11 cellular contexts compared by ENCODE assay signal in the genomic region with DNA sequence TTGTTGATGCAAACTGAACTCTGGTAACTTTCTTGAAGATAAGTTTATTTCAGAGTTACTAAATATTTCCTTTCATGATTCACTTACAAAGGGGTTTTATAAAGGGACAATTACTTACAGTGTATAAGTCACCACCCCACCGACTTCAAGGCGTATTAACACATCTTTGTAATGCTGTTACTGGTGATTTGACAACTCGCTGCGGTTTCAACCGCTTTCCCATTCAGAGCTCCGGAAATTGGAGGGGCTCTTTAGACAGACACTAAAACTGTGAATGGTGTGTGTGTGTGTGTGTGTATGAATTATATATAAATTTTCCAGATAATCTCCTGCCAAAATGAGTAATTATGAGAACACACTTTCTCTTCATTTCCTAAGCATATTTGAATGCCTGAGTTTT. TPM values are rescaled to one million over a fixed set of nuclear protein-coding genes. Genes with fewer than 3 reads are reported as not detected.
A peak's percentile ranks its signal among the peaks of the same experiment; 100 is the strongest.
DNase-seq lines count a peak whose midpoint lies in the region; ATAC-seq and TF ChIP-seq lines count a peak whose summit lies in the region.
"Had no signal": no experiment of that assay in that cellular context is flagged by ENCODE, and none has a peak within 500 bp of the region (broad histone marks: within the 10 kb centered on the region; RNA-seq: fewer than 3 reads in every experiment).

No MANE protein-coding gene starts in this region.

- H3K4me1 Mint-ChIP-seq in CD14-positive monocyte = peaks cover 53% of the 10 kb centered on the region
- peaks cover 8% of the 10 kb centered on the region for H3K4me1 Mint-ChIP-seq in activated CD4-positive, alpha-beta memory T cell treated with anti-CD3 and anti-CD28 coated beads for 36 hours (ENCODE audit: low read depth)

- no peak overlapping the region for H3K4me2 ChIP-seq in smooth muscle cell

- peaks cover 0 to 1% (median 0%) of the 10 kb centered on the region in 3 donors for H3K27me3 Mint-ChIP-seq in CD14-positive monocyte (ENCODE audit: low read depth in 3 of 3)
- peaks cover 2% of the 10 kb centered on the region for H3K27me3 Mint-ChIP-seq in activated CD4-positive, alpha-beta memory T cell treated with anti-CD3 and anti-CD28 coated beads for 36 hours
- H3K27me3 Mint-ChIP-seq: dendritic cell treated with granulocyte-macrophage colony-stimulating factor and Interleukin-4, amounts not matched to agents 40 ng/mL and 50 ng/mL, for 4 days had no signal

- peak overlapping the region in 6 of 7 donors; percentile 13 to 83 (median 64) for H3K27ac Mint-ChIP-seq in CD14-positive monocyte
- no peak overlapping the region for H3K27ac Mint-ChIP-seq in activated CD4-positive, alpha-beta memory T cell treated with anti-CD3 and anti-CD28 coated beads for 36 hours
- H3K27ac Mint-ChIP-seq: dendritic cell treated with granulocyte-macrophage colony-stimulating factor and Interleukin-4, amounts not matched to agents 40 ng/mL and 50 ng/mL, for 4 days; naive thymus-derived CD8-positive, alpha-beta T cell had no signal

- H3K4me3 ChIP-seq in smooth muscle cell = no peak overlapping the region

- WGBS in smooth muscle cell (ENCODE audit: low lambda C conversion rate) = 82% methylated on average over 6 of the region's 6 CpGs

- H3K9ac ChIP-seq in smooth muscle cell (ENCODE audit: low read depth) = no peak overlapping the region

- no peaks in the 10 kb centered on the region for H4K20me1 ChIP-seq in smooth muscle cell (ENCODE audit: low read depth)

- intact Hi-C loops in CD14-positive monocyte (cut with micrococcal nuclease) = loop anchor here (5.0 kb wide), 3 partner anchors 33 to 443 kb away; a partner anchor contains a TSS
- intact Hi-C loops in activated CD4-positive, alpha-beta memory T cell treated with anti-CD3 and anti-CD28 coated beads for 36 hours (cut with micrococcal nuclease) = loop anchor here (1.0 to 5.0 kb wide), 4 partner anchors 37 to 444 kb away; a partner anchor contains a TSS

- H3K36me3 Mint-ChIP-seq in CD14-positive monocyte = peaks cover 0 to 4% of the 10 kb centered on the region in 2 donors
- H3K36me3 Mint-ChIP-seq in activated CD4-positive, alpha-beta memory T cell treated with anti-CD3 and anti-CD28 coated beads for 36 hours = no peaks in the 10 kb centered on the region
- H3K36me3 Mint-ChIP-seq: naive thymus-derived CD8-positive, alpha-beta T cell had no signal

- DNase-seq in CD14-positive monocyte (ENCODE audit: low spot score) = no peak
- DNase-seq in HT1080 (ENCODE audit: low read depth) = peak; percentile 78
- DNase-seq in activated CD4-positive, alpha-beta memory T cell treated with anti-CD3 and anti-CD28 coated beads for 36 hours = peak; percentile 76
- DNase-seq in iris pigment epithelial cell (ENCODE audit: low read depth) = peak; percentile 89
- DNase-seq in 8988T = no peak
- no peak for DNase-seq in smooth muscle cell (lab: John Stamatoyannopoulos, UW; ENCODE audit: unreplicated experiment)
- DNase-seq in DMS153 (lab: John Stamatoyannopoulos, UW) = no peak
- DNase-seq: DMS 273 treated with DMSO at 0.1 percent for 48 hours; naive thymus-derived CD8-positive, alpha-beta T cell had no signal

- H3K9me3 Mint-ChIP-seq in CD14-positive monocyte = peaks cover 0 to 2% (median 0%) of the 10 kb centered on the region in 7 donors
- no peaks in the 10 kb centered on the region for H3K9me3 Mint-ChIP-seq in activated CD4-positive, alpha-beta memory T cell treated with anti-CD3 and anti-CD28 coated beads for 36 hours
- H3K9me3 Mint-ChIP-seq: dendritic cell treated with granulocyte-macrophage colony-stimulating factor and Interleukin-4, amounts not matched to agents 40 ng/mL and 50 ng/mL, for 4 days; naive thymus-derived CD8-positive, alpha-beta T cell had no signal

- no peaks in the 10 kb centered on the region for H3K27me3 ChIP-seq in smooth muscle cell (ENCODE audit: low read depth)

- no peak overlapping the region for H2AFZ ChIP-seq in smooth muscle cell (ENCODE audit: low read depth)

- H3K36me3 ChIP-seq in smooth muscle cell (ENCODE audit: low read depth) = no peaks in the 10 kb centered on the region

- no peak for TF ChIP-seq CTCF in CD14-positive monocyte (IDR thresholded peaks at IDR 0.05)
- no peak for TF ChIP-seq CTCF in smooth muscle cell (IDR thresholded peaks at IDR 0.05; ENCODE audit: borderline replicate concordance, insufficient read depth, poor library complexity, severe bottlenecking)

- POLR2A ChIA-PET in activated CD4-positive, alpha-beta memory T cell treated with anti-CD3 and anti-CD28 coated beads for 36 hours (lab: Charles Lee) = interaction anchor here (0.9 to 1.4 kb wide), 2 partner anchors 9 to 90 kb away, joined by 3 to 7 read pairs; no protein-coding TSS in a partner anchor

- H3K79me2 ChIP-seq in smooth muscle cell (ENCODE audit: low read depth) = no peaks in the 10 kb centered on the region

- H3K9me3 ChIP-seq in smooth muscle cell (replicated peaks; ENCODE audit: low read depth) = no peaks in the 10 kb centered on the region

- no peaks in the 10 kb centered on the region for H3K4me1 ChIP-seq in smooth muscle cell (ENCODE audit: low read depth)

- no peak overlapping the region for H3K4me3 Mint-ChIP-seq in CD14-positive monocyte
- H3K4me3 Mint-ChIP-seq in activated CD4-positive, alpha-beta memory T cell treated with anti-CD3 and anti-CD28 coated beads for 36 hours = no peak overlapping the region
- H3K4me3 Mint-ChIP-seq: dendritic cell treated with granulocyte-macrophage colony-stimulating factor and Interleukin-4, amounts not matched to agents 40 ng/mL and 50 ng/mL, for 4 days; naive thymus-derived CD8-positive, alpha-beta T cell had no signal

- CTCF ChIA-PET in activated CD4-positive, alpha-beta memory T cell treated with anti-CD3 and anti-CD28 coated beads for 36 hours (lab: Charles Lee) = interaction anchor here (0.8 kb wide), 1 partner anchor 37 kb away, joined by 3 read pairs; no protein-coding TSS in a partner anchor

- H3K27ac ChIP-seq in smooth muscle cell (ENCODE audit: low read depth) = no peak overlapping the region

- no peaks in the 10 kb centered on the region for H3F3A ChIP-seq in smooth muscle cell (ENCODE audit: low read depth)

- no peak for ATAC-seq in HG03159 (IDR thresholded peaks at IDR 0.05; ENCODE audit: unreplicated experiment)

RNA-seq across cellular contexts. Expression of a gene that starts 4.9 kb away (rescaled TPM):
- not detected for polyA plus RNA-seq in CD14-positive monocyte
- total RNA-seq in HT1080 (2014; rRNA removed; shearing (Covaris generic)) = not detected in 2 replicates
- not detected in 2 replicates for polyA plus RNA-seq in HT1080 (2015; cell fraction: cytosol; rRNA removed)
- 0.25 TPM in 1 of 2 replicates, not detected in the other for polyA plus RNA-seq in HT1080 (2015; cell fraction: nucleus; rRNA removed)
- total RNA-seq in activated CD4-positive, alpha-beta memory T cell treated with anti-CD3 and anti-CD28 coated beads for 36 hours = not detected
- total RNA-seq in smooth muscle cell = not detected in 2 replicates
- polyA plus RNA-seq in smooth muscle cell = not detected in 2 replicates
- total RNA-seq: naive thymus-derived CD8-positive, alpha-beta T cell had no signal
- polyA plus RNA-seq: naive thymus-derived CD8-positive, alpha-beta T cell had no signal

RNA-seq across cellular contexts. Expression of a gene that starts 13.6 kb away (rescaled TPM):
- polyA plus RNA-seq in CD14-positive monocyte (not detected), smooth muscle cell (not detected in 2 replicates)
- total RNA-seq in HT1080 (2014; rRNA removed; shearing (Covaris generic)) = not detected in 2 replicates
- not detected in 2 replicates for polyA plus RNA-seq in HT1080 (2015; cell fraction: cytosol; rRNA removed)
- polyA plus RNA-seq in HT1080 (2015; cell fraction: nucleus; rRNA removed) = not detected in 2 replicates
- not detected for total RNA-seq in activated CD4-positive, alpha-beta memory T cell treated with anti-CD3 and anti-CD28 coated beads for 36 hours
- not detected in 2 replicates for total RNA-seq in smooth muscle cell
- total RNA-seq: naive thymus-derived CD8-positive, alpha-beta T cell had no signal
- polyA plus RNA-seq: naive thymus-derived CD8-positive, alpha-beta T cell had no signal

RNA-seq across cellular contexts. Expression of a gene that starts 49.1 kb away (rescaled TPM):
- polyA plus RNA-seq in CD14-positive monocyte (100 to 1,000 TPM in 1 of 2 donors, 10 to 100 TPM in 1; 91.7 to 100 TPM), smooth muscle cell (94.6 and 106 TPM in 2 replicates)
- total RNA-seq in HT1080 (2014; rRNA removed; shearing (Covaris generic)) = 109 and 132 TPM in 2 replicates
- 115 and 131 TPM in 2 replicates for polyA plus RNA-seq in HT1080 (2015; cell fraction: cytosol; rRNA removed)
- 104 TPM in 2 replicates for polyA plus RNA-seq in HT1080 (2015; cell fraction: nucleus; rRNA removed)
- total RNA-seq in activated CD4-positive, alpha-beta memory T cell treated with anti-CD3 and anti-CD28 coated beads for 36 hours = 10 to 100 TPM; 73.2 to 74.1 TPM
- total RNA-seq in smooth muscle cell = 119 and 121 TPM in 2 replicates

Comparison
In these comparisons a context has a peak if more than half of its experiments do, and no peak if none do; other contexts are left out.
1. DNase-seq: peak in HT1080 (single experiment), activated CD4-positive, alpha-beta memory T cell treated with anti-CD3 and anti-CD28 coated beads for 36 hours (single experiment) and iris pigment epithelial cell (single experiment); none in CD14-positive monocyte (single experiment), 8988T (single experiment), smooth muscle cell (single experiment) and DMS153 (single experiment).